ENCODE assay signal across 27 cellular contexts in genomic region chr14:48748151-48748550, GRCh38.
"Had no signal": no experiment of that assay in that cellular context is flagged by ENCODE, and none has a peak within 500 bp of the region (broad histone marks: within the 10 kb centered on the region; RNA-seq: fewer than 3 reads in every experiment).

No MANE protein-coding gene starts in this region.

- H3K36me3 ChIP-seq: cardiac muscle cell, colonic mucosa, gastroesophageal sphincter, neutrophil, ovary, spleen, transverse colon, WERI-Rb-1 had no signal

- H3K9me3 ChIP-seq: body of pancreas, colonic mucosa, gastroesophageal sphincter, neutrophil, ovary had no signal

- DNase-seq: activated CD4-positive, alpha-beta T cell treated with anti-CD3 and anti-CD28 coated beads for 48 hours; activated CD4-positive, alpha-beta T cell treated with anti-CD3 and anti-CD28 coated beads, Interleukin-2, amount 50 U/mL, for 48 hours; activated CD8-positive, alpha-beta memory T cell treated with anti-CD3 and anti-CD28 coated beads for 24 hours; activated effector memory CD4-positive, alpha-beta T cell treated with Interleukin-2 at 50 U/mL for 16 hours; activated naive CD4-positive, alpha-beta T cell treated with Interleukin-2 at 50 U/mL for 16 hours; anterior cingulate cortex; body of pancreas; cerebellar nuclear complex; colonic mucosa; effector memory CD4-positive, alpha-beta T cell; islet precursor cell; mammary epithelial cell; midbrain; naive thymus-derived CD4-positive, alpha-beta T cell; ovary; right cardiac atrium; spleen; stimulated activated CD4-positive, alpha-beta T cell treated with anti-CD3 and anti-CD28 coated beads, Interleukin-2, amount 100 ng/mL, for 48 hours; stimulated activated naive CD4-positive, alpha-beta T cell treated with Interleukin-2 at 50 U/mL for 16 hours; T-helper 9 cell; transverse colon; WERI-Rb-1 had no signal

- H3K4me1 ChIP-seq: body of pancreas, colonic mucosa, gastroesophageal sphincter, spleen, transverse colon had no signal

- H3K27ac ChIP-seq: body of pancreas, cardiac muscle cell, colonic mucosa, gastroesophageal sphincter, hepatocyte, neutrophil, ovary, spleen, transverse colon, WERI-Rb-1 had no signal

- ATAC-seq: activated CD4-positive, CD25-positive, alpha-beta regulatory T cell treated with anti-CD3 and anti-CD28 coated beads, Interleukin-2, amount 50 U/mL, for 24 hours; body of pancreas; gastroesophageal sphincter; naive thymus-derived CD4-positive, alpha-beta T cell; right cardiac atrium had no signal

- H3K4me3 ChIP-seq: body of pancreas, cardiac muscle cell, colonic mucosa, gastroesophageal sphincter, hepatocyte, ovary, spleen, transverse colon had no signal

- H2AFZ ChIP-seq: hepatocyte had no signal

- H3K27me3 ChIP-seq: body of pancreas, cardiac muscle cell, colonic mucosa, gastroesophageal sphincter, hepatocyte, neutrophil, ovary, spleen, transverse colon had no signal
